ENCODE assay signal across 8 cellular contexts in the genomic region with DNA sequence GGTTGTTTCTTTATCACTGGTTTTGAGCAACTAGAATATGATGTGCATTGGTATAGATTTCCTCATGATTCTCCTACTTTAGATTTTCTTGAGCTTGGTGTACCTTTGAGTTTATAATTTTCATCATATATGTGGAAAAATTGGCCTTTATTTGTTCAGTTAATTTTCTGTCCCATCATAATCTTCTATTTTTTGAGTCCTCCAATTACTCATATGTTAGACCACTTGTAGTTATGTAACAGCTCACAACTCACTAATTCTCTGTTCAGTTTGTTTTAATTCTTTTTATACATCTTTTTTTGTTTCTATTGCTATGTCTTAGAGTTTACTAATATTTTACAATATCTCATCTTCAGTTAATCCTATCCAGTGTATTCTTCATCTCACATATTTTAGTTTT.
"Had no signal": no experiment of that assay in that cellular context is flagged by ENCODE, and none has a peak within 500 bp of the region (broad histone marks: within the 10 kb centered on the region; RNA-seq: fewer than 3 reads in every experiment).

No MANE protein-coding gene starts in this region.

- H3K36me3 ChIP-seq: HAP-1 had no signal

- DNase-seq: GM23248, GOT3, H7, H9, HCEC 1CT, HFFc6 had no signal

- H3K4me3 ChIP-seq: GM23248, GM23338, HAP-1 had no signal

- H3K9me3 ChIP-seq: HAP-1 had no signal

- H3K27ac ChIP-seq: GM23248 had no signal
